ENCODE assay signal across 22 cellular contexts in genomic region chr7:13097508-13097907, GRCh38.
"Had no signal": no experiment of that assay in that cellular context is flagged by ENCODE, and none has a peak within 500 bp of the region (broad histone marks: within the 10 kb centered on the region; RNA-seq: fewer than 3 reads in every experiment).

No MANE protein-coding gene starts in this region.

- H3K27me3 ChIP-seq: colonic mucosa, heart right ventricle, neutrophil, sigmoid colon, spleen, upper lobe of right lung had no signal

- H3K36me3 ChIP-seq: colonic mucosa, heart right ventricle, neutrophil, sigmoid colon, spleen, thoracic aorta, upper lobe of right lung had no signal

- H3K9ac ChIP-seq: parathyroid adenoma had no signal

- H3K4me3 ChIP-seq: colonic mucosa, heart right ventricle, sigmoid colon, spleen, thoracic aorta, upper lobe of right lung had no signal

- H3K36me3 Mint-ChIP-seq: activated naive CD8-positive, alpha-beta T cell treated with anti-CD3 and anti-CD28 coated beads for 36 hours; brain; naive thymus-derived CD4-positive, alpha-beta T cell; stimulated activated memory B cell treated with anti-CD40 and anti-IgM and Interleukin-4, amounts not matched to agents 10 μg/mL and 1 μg/mL and 100 μg/mL, for 72 hours; WTC11 had no signal

- H3K4me1 ChIP-seq: colonic mucosa, parathyroid adenoma, sigmoid colon, upper lobe of right lung had no signal

- H2AFZ ChIP-seq: parathyroid adenoma had no signal

- H3K9me3 Mint-ChIP-seq: activated naive CD8-positive, alpha-beta T cell treated with anti-CD3 and anti-CD28 coated beads for 36 hours; activated T-helper 1 cell treated with anti-CD3 and anti-CD28 coated beads, Interleukin-12 subunit alpha, Interleukin-12 subunit beta, Interleukin-2, Interleukin-4 antibody, amounts not matched to agents 30 ng/mL and 10 ng/mL and 1 ng/mL, durations not matched to agents 14 hours and 24 hours and 36 hours; stimulated activated memory B cell treated with anti-CD40 and anti-IgM and Interleukin-4, amounts not matched to agents 10 μg/mL and 1 μg/mL and 100 μg/mL, for 72 hours; WTC11 had no signal

- H3K79me2 ChIP-seq: parathyroid adenoma had no signal

- H3K9me3 ChIP-seq: colonic mucosa, heart right ventricle, neutrophil, sigmoid colon, spleen, thoracic aorta, upper lobe of right lung had no signal

- DNase-seq: activated CD4-positive, alpha-beta T cell treated with anti-CD3 and anti-CD28 coated beads for 36 hours; activated CD4-positive, alpha-beta T cell treated with anti-CD3 and anti-CD28 coated beads, Interleukin-2, amount 50 U/mL, for 48 hours; activated naive CD4-positive, alpha-beta T cell; activated naive CD8-positive, alpha-beta T cell treated with anti-CD3 and anti-CD28 coated beads for 36 hours; central memory CD4-positive, alpha-beta T cell; colonic mucosa; endodermal cell; heart right ventricle; kidney glomerular epithelial cell; mesendoderm; naive thymus-derived CD4-positive, alpha-beta T cell; sigmoid colon; spleen; stimulated activated CD4-positive, alpha-beta T cell treated with anti-CD3 and anti-CD28 coated beads, Interleukin-4, amount 100 ng/mL, for 4 hours; upper lobe of right lung had no signal

- H3K4me1 Mint-ChIP-seq: activated CD4-positive, alpha-beta T cell treated with anti-CD3 and anti-CD28 coated beads for 36 hours; activated naive CD8-positive, alpha-beta T cell treated with anti-CD3 and anti-CD28 coated beads for 36 hours; stimulated activated memory B cell treated with anti-CD40 and anti-IgM and Interleukin-4, amounts not matched to agents 10 μg/mL and 1 μg/mL and 100 μg/mL, for 72 hours; WTC11 had no signal

- ATAC-seq: activated CD4-positive, alpha-beta T cell treated with anti-CD3 and anti-CD28 coated beads for 36 hours; heart right ventricle; naive thymus-derived CD4-positive, alpha-beta T cell; stimulated activated memory B cell treated with anti-CD40 and anti-IgM and Interleukin-4, amounts not matched to agents 10 μg/mL and 1 μg/mL and 100 μg/mL, for 72 hours; upper lobe of right lung; WTC11 had no signal

- H3K4me3 Mint-ChIP-seq: activated CD4-positive, alpha-beta T cell treated with anti-CD3 and anti-CD28 coated beads for 36 hours; activated naive CD8-positive, alpha-beta T cell treated with anti-CD3 and anti-CD28 coated beads for 36 hours; activated T-helper 1 cell treated with anti-CD3 and anti-CD28 coated beads, Interleukin-12 subunit alpha, Interleukin-12 subunit beta, Interleukin-2, Interleukin-4 antibody, amounts not matched to agents 30 ng/mL and 10 ng/mL and 1 ng/mL, durations not matched to agents 14 hours and 24 hours and 36 hours; brain; endodermal cell; naive thymus-derived CD4-positive, alpha-beta T cell; stimulated activated memory B cell treated with anti-CD40 and anti-IgM and Interleukin-4, amounts not matched to agents 10 μg/mL and 1 μg/mL and 100 μg/mL, for 72 hours; WTC11 had no signal

- H3K27ac ChIP-seq: colonic mucosa, heart right ventricle, neutrophil, parathyroid adenoma, sigmoid colon, spleen, thoracic aorta, upper lobe of right lung had no signal
